In genomic region chr5:175928752-175929151, GRCh38 we compare ENCODE assay signal across 1 cellular context. TPM values are rescaled to one million over a fixed set of nuclear protein-coding genes. Genes with fewer than 3 reads are reported as not detected.
"Had no signal": no experiment of that assay in that cellular context is flagged by ENCODE, and none has a peak within 500 bp of the region (broad histone marks: within the 10 kb centered on the region; RNA-seq: fewer than 3 reads in every experiment).

No MANE protein-coding gene starts in this region.

RNA-seq across cellular contexts. Expression of gene CPLX2, which starts 57.4 kb away (rescaled TPM):
- total RNA-seq: G401 had no signal
